ENCODE assay signal across 13 cellular contexts in genomic region chr6:52392944-52393343, GRCh38. TPM values are rescaled to one million over a fixed set of nuclear protein-coding genes. Genes with fewer than 3 reads are reported as not detected.
DNase-seq lines count a peak whose midpoint lies in the region; ATAC-seq, FAIRE-seq and TF ChIP-seq lines count a peak whose summit lies in the region.
"Had no signal": no experiment of that assay in that cellular context is flagged by ENCODE, and none has a peak within 500 bp of the region (broad histone marks: within the 10 kb centered on the region; RNA-seq: fewer than 3 reads in every experiment).

No MANE protein-coding gene starts in this region.

- H3K4me3 ChIP-seq in small intestine (ENCODE audit: low read depth in 1 of 2, low read length in 2 of 2) (no peak overlapping the region), psoas muscle (no peak overlapping the region), hepatocyte (no peak overlapping the region)

- no peaks in the 10 kb centered on the region for H3K36me3 ChIP-seq in small intestine (ENCODE audit: control insufficient read depth in 2 of 2, insufficient read depth in 2 of 2, low read length in 2 of 2)
- no peaks in the 10 kb centered on the region for H3K36me3 ChIP-seq in psoas muscle (ENCODE audit: insufficient read depth in 1 of 2, low read depth in 1 of 2)
- H3K36me3 ChIP-seq in hepatocyte (replicated peaks; ENCODE audit: insufficient read depth, low read depth), result no peaks in the 10 kb centered on the region

- H3K9me3 ChIP-seq in small intestine (ENCODE audit: control insufficient read depth, low read depth), result no peaks in the 10 kb centered on the region
- no peaks in the 10 kb centered on the region for H3K9me3 ChIP-seq in psoas muscle
- no peaks in the 10 kb centered on the region for H3K9me3 ChIP-seq in hepatocyte (ENCODE audit: low read depth)

- no peaks in the 10 kb centered on the region for H3K9me3 Mint-ChIP-seq in activated T-cell treated with anti-CD3 and anti-CD28 coated beads, Interleukin-2, amount 50 U/mL, for 24 hours
- peaks cover 0 to 12% (median 4%) of the 10 kb centered on the region in 3 donors for H3K9me3 Mint-ChIP-seq in T-cell

- intact Hi-C loops in psoas muscle (cut with DNase I), result no loop called here

- H2AFZ ChIP-seq in hepatocyte, result no peak overlapping the region

- POLR2A ChIA-PET in T-cell (lab: Charles Lee), result interaction anchor here in 1 of 2 donors (0.9 kb wide), 1 partner anchor 967 kb away, joined by 9 read pairs; no protein-coding TSS in a partner anchor

- no peak for DNase-seq in activated T-cell treated with anti-CD3 and anti-CD28 coated beads, Interleukin-2, amount 50 U/mL, for 24 hours
- DNase-seq in activated T-cell treated with anti-CD3 and anti-CD28 coated beads, Interleukin-2, amount 50 U/mL, for 1 hour, result no peak
- no peak for DNase-seq in T-cell
- peak; percentile 34 for DNase-seq in dedifferentiated amniotic fluid mesenchymal stem cell (ENCODE audit: extremely low spot score)
- peak; percentile 33 for DNase-seq in small intestine
- no peak for DNase-seq in psoas muscle
- DNase-seq in hypothalamus (lab: John Stamatoyannopoulos, UW), result no peak
- no peak for DNase-seq in hepatocyte (ENCODE audit: low spot score)
- DNase-seq: ACHN; activated CD4-positive, alpha-beta T cell treated with anti-CD3 and anti-CD28 coated beads, Interleukin-2, amount 50 U/mL, for 4 hours; amniotic stem cell had no signal

- no peak overlapping the region for H3K27ac ChIP-seq in small intestine (ENCODE audit: low read depth in 1 of 2, low read length in 1 of 2)
- no peak overlapping the region for H3K27ac ChIP-seq in psoas muscle
- H3K27ac ChIP-seq in hepatocyte, result no peak overlapping the region
- H3K27ac ChIP-seq: KMS-11 had no signal

- H3K4me2 ChIP-seq in hepatocyte, result no peak overlapping the region
- H3K4me2 ChIP-seq: KMS-11 had no signal

- H3K9me2 ChIP-seq in hepatocyte (replicated peaks; ENCODE audit: insufficient read depth), result no peaks in the 10 kb centered on the region

- H3K36me3 Mint-ChIP-seq in activated T-cell treated with anti-CD3 and anti-CD28 coated beads, Interleukin-2, amount 50 U/mL, for 24 hours (ENCODE audit: low read depth), result no peaks in the 10 kb centered on the region
- H3K36me3 Mint-ChIP-seq in T-cell, result no peaks in the 10 kb centered on the region

- peak in 3 of 4 experiments; percentile 34 to 47 (median 41) for ATAC-seq in T-cell (replicated peaks in 1 of 4)
- no peak for ATAC-seq in psoas muscle

- no peak for FAIRE-seq in small intestine (lab: Jason Lieb, UNC)
- FAIRE-seq: GM18507 had no signal

- peak overlapping the region; percentile 22 for H3K27ac Mint-ChIP-seq in activated T-cell treated with anti-CD3 and anti-CD28 coated beads, Interleukin-2, amount 50 U/mL, for 24 hours
- peak overlapping the region; percentile 96 to 98 for H3K27ac Mint-ChIP-seq in T-cell

- H3K79me2 ChIP-seq in hepatocyte, result peaks cover 59% of the 10 kb centered on the region

- H3K4me1 ChIP-seq in small intestine (ENCODE audit: control insufficient read depth in 2 of 2, insufficient read depth in 1 of 2, low read depth in 1 of 2, low read length in 1 of 2), result peaks cover 7 to 20% of the 10 kb centered on the region in 2 donors
- H3K4me1 ChIP-seq in psoas muscle, result no peaks in the 10 kb centered on the region
- peaks cover 21% of the 10 kb centered on the region for H3K4me1 ChIP-seq in hepatocyte (ENCODE audit: insufficient read depth)

- no peaks in the 10 kb centered on the region for H3K27me3 Mint-ChIP-seq in activated T-cell treated with anti-CD3 and anti-CD28 coated beads, Interleukin-2, amount 50 U/mL, for 24 hours
- no peaks in the 10 kb centered on the region for H3K27me3 Mint-ChIP-seq in T-cell

- peaks cover 97% of the 10 kb centered on the region for H3K4me1 Mint-ChIP-seq in activated T-cell treated with anti-CD3 and anti-CD28 coated beads, Interleukin-2, amount 50 U/mL, for 24 hours (ENCODE audit: low read depth)
- H3K4me1 Mint-ChIP-seq in T-cell, result peaks cover 92 to 95% (median 95%) of the 10 kb centered on the region in 3 donors

- 56 to 66% (median 58%) methylated on average over 1 of the region's 1 CpG for WGBS in small intestine, 3 donors
- 92 to 95% (median 94%) methylated on average over 1 of the region's 1 CpG for WGBS in psoas muscle, 3 donors
- WGBS in hepatocyte (ENCODE audit: low lambda C conversion rate, missing lambda C conversion rate), result 92% methylated on average over 1 of the region's 1 CpG

- no peak overlapping the region for H3K4me3 Mint-ChIP-seq in activated T-cell treated with anti-CD3 and anti-CD28 coated beads, Interleukin-2, amount 50 U/mL, for 24 hours
- H3K4me3 Mint-ChIP-seq in T-cell, result peak overlapping the region; percentile 4 to 63 (median 26)

- CTCF ChIA-PET in T-cell (lab: Charles Lee), result interaction anchor here (0.5 to 4.2 kb wide), 3 partner anchors 27 to 107 kb away, joined by 3 to 52 read pairs (median 3); partner anchors contain the start of gene MCM3 (in 1 of the 2)

- no peaks in the 10 kb centered on the region for H4K20me1 ChIP-seq in hepatocyte (ENCODE audit: insufficient read depth, poor library complexity, severe bottlenecking)

- TF ChIP-seq CTCF in psoas muscle (IDR thresholded peaks at IDR 0.05), result no peak
- TF ChIP-seq CTCF in hepatocyte (IDR thresholded peaks at IDR 0.05; ENCODE audit: poor library complexity), result no peak

- H3K27me3 ChIP-seq in small intestine (ENCODE audit: control insufficient read depth in 2 of 2, insufficient read depth in 2 of 2, low read length in 2 of 2) (no peaks in the 10 kb centered on the region), psoas muscle (ENCODE audit: insufficient read depth in 3 of 3, low read length in 2 of 3) (peaks cover 0 to 1% (median 0%) of the 10 kb centered on the region in 3 donors), hepatocyte (no peaks in the 10 kb centered on the region)

RNA-seq across cellular contexts. Expression of gene EFHC1, which starts 27.2 kb away (rescaled TPM):
- total RNA-seq in T-cell, result 1 to 10 TPM; 4.5 to 8.6 (median 6.2) TPM
- polyA plus RNA-seq in small intestine, result 10 to 100 TPM; 10.4 to 23.8 (median 22.4) TPM
- 1 to 10 TPM; 1.5 to 2.1 (median 1.7) TPM for total RNA-seq in psoas muscle
- 1 to 10 TPM; 2.0 to 3.9 (median 3.0) TPM for polyA plus RNA-seq in psoas muscle
- 12.2 and 17.4 TPM in 2 replicates for total RNA-seq in hepatocyte
- polyA plus RNA-seq in hepatocyte, result 18.3 and 18.8 TPM in 2 replicates

RNA-seq across cellular contexts. Expression of gene PAQR8, which starts 31.0 kb away (rescaled TPM):
- 10 to 100 TPM; 12.0 to 35.2 (median 30.2) TPM for total RNA-seq in T-cell
- polyA plus RNA-seq in small intestine, result 10 to 100 TPM; 14.1 to 28.6 (median 28.6) TPM
- 1 to 10 TPM in 2 of 4 donors, under 1 TPM in 2; 0.68 to 1.3 (median 1.00) TPM for total RNA-seq in psoas muscle
- polyA plus RNA-seq in psoas muscle, result under 1 TPM; 0.39 to 0.55 (median 0.51) TPM
- 34.0 and 36.9 TPM in 2 replicates for total RNA-seq in hepatocyte
- polyA plus RNA-seq in hepatocyte, result 20.3 and 20.8 TPM in 2 replicates

Comparison
In these comparisons a context has a peak if more than half of its experiments do, and no peak if none do; other contexts are left out.
1. DNase-seq: peak in dedifferentiated amniotic fluid mesenchymal stem cell (single experiment) and small intestine (single experiment); none in activated T-cell treated with anti-CD3 and anti-CD28 coated beads, Interleukin-2, amount 50 U/mL, for 24 hours (single experiment), activated T-cell treated with anti-CD3 and anti-CD28 coated beads, Interleukin-2, amount 50 U/mL, for 1 hour (single experiment), T-cell (0 of 34), psoas muscle (0 of 2), hypothalamus (0 of 51) and hepatocyte (single experiment).
2. ATAC-seq: peak in T-cell (3 of 4); none in psoas muscle (0 of 4).
3. RNA of gene PAQR8, which starts 31.0 kb away (total RNA-seq): 34.0 to 36.9 TPM in hepatocyte and 12.0 to 35.2 TPM in T-cell; 0.68 to 1.3 TPM in psoas muscle; every median in the first group is over 4 times any median in the second.